In the genomic region with DNA sequence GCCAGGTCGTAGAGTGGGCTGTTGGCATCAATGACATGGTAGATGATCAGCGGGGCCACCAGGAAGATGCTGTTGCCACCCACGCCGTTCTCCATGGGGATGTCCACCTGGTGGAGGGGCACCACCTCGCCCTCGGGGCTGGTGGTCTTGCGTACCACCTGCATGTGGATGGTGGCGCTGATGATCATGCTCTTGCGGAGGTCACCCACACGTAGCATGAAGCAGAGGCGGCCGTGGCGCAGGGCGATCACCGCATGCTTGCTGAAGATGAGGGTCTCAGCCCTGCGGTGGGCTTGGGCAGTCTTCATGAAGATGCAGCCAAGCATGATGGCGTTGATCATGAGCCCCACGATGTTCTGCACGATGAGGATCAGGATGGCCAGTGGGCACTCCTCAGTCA, we compare ENCODE assay signal across 1 cellular context.
TF ChIP-seq lines count a peak whose summit lies in the region.

No MANE protein-coding gene starts in this region.

TF ChIP-seq in IMR-90, 13 proteins besides CTCF, POLR2A, EP300 and RAD21:
- TF ChIP-seq SMC3 (IDR thresholded peaks at IDR 0.05; ENCODE audit: low read depth, low read length) (no peak), NFE2L2 (IDR thresholded peaks at IDR 0.05; ENCODE audit: low read depth, low read length) (no peak), FOS (IDR thresholded peaks at IDR 0.05; ENCODE audit: low read depth, low read length) (no peak), BHLHE40 (IDR thresholded peaks at IDR 0.05; ENCODE audit: low read depth, low read length) (no peak), RFX5 (IDR thresholded peaks at IDR 0.05; ENCODE audit: low read depth, low read length) (no peak), MXI1 (IDR thresholded peaks at IDR 0.05; ENCODE audit: borderline replicate concordance, low read depth, low read length) (no peak), MAFK (IDR thresholded peaks at IDR 0.05; ENCODE audit: low read depth, low read length) (no peak), ELK1 (IDR thresholded peaks at IDR 0.05; ENCODE audit: borderline replicate concordance, low read depth, low read length) (no peak), MAZ (IDR thresholded peaks at IDR 0.05; ENCODE audit: borderline replicate concordance, low read depth, low read length) (no peak), RCOR1 (IDR thresholded peaks at IDR 0.05; ENCODE audit: insufficient replicate concordance, low read length) (no peak), CHD1 (IDR thresholded peaks at IDR 0.05; ENCODE audit: low read depth, low read length) (no peak), CEBPB (IDR thresholded peaks at IDR 0.05; ENCODE audit: low read depth, low read length) (no peak)
- TF ChIP-seq, protein P1, sequence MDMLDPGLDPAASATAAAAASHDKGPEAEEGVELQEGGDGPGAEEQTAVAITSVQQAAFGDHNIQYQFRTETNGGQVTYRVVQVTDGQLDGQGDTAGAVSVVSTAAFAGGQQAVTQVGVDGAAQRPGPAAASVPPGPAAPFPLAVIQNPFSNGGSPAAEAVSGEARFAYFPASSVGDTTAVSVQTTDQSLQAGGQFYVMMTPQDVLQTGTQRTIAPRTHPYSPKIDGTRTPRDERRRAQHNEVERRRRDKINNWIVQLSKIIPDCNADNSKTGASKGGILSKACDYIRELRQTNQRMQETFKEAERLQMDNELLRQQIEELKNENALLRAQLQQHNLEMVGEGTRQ (IDR thresholded peaks at IDR 0.05; ENCODE audit: low read depth, low read length), result no peak
